24 cellular contexts compared by ENCODE assay signal in the genomic region with DNA sequence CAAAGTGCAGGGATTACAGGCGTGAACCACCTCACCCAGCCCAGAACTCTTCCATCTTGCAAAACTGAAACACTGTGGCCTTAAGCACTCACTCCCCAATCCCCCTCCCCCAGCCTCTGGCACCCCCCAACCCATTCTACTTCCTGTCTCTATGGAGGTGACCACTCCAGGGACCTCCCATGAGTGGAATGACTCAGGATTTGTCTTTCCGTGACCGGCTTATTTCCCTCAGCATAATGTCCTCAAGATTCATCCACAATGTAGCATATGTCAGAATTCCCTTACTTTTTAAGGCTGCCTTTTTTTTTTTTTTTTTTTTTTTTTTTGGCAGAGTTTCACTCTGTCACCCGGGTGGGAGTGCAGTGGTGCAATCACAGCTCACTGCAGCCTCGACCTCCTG. TPM values are rescaled to one million over a fixed set of nuclear protein-coding genes. Genes with fewer than 3 reads are reported as not detected.
A peak's percentile ranks its signal among the peaks of the same experiment; 100 is the strongest.
DNase-seq lines count a peak whose midpoint lies in the region; ATAC-seq and TF ChIP-seq lines count a peak whose summit lies in the region.
"Had no signal": no experiment of that assay in that cellular context is flagged by ENCODE, and none has a peak within 500 bp of the region (broad histone marks: within the 10 kb centered on the region; RNA-seq: fewer than 3 reads in every experiment).

No MANE protein-coding gene starts in this region.

- peak overlapping the region; percentile 86 to 94 (median 92) for H3K27ac ChIP-seq in upper lobe of left lung

- no peaks in the 10 kb centered on the region for H3K27me3 ChIP-seq in upper lobe of left lung

- WGBS in upper lobe of left lung, 2 donors: 45 to 59% methylated on average over 4 to 5 of the region's 5 CpGs

- TF ChIP-seq POLR2A in upper lobe of left lung (IDR thresholded peaks at IDR 0.05): no peak

- peaks cover 0 to 27% (median 16%) of the 10 kb centered on the region in 4 donors for H3K9me3 ChIP-seq in upper lobe of left lung

- peaks cover 30 to 49% (median 36%) of the 10 kb centered on the region in 4 donors for H3K4me1 ChIP-seq in upper lobe of left lung
- H3K4me1 ChIP-seq: A549 had no signal

- peak; percentile 29 for DNase-seq in EH (ENCODE audit: low read depth)
- DNase-seq in UCSD-AML1 (lab: John Stamatoyannopoulos, UW; ENCODE audit: unreplicated experiment): peak; percentile 26
- DNase-seq in fibroblast of the aortic adventitia (ENCODE audit: low read depth): peak; percentile 6
- DNase-seq in upper lobe of left lung: no peak
- DNase-seq in NCI-H1105 treated with DMSO at 0.1 percent for 48 hours (lab: John Stamatoyannopoulos, UW): no peak
- no peak for DNase-seq in SW 1271 (lab: John Stamatoyannopoulos, UW)
- DNase-seq: C1 segment of cervical spinal cord; CD8-positive, alpha-beta T cell; DMS 273 treated with DMSO at 0.1 percent for 48 hours; DMS79; H9; Kasumi-1; NCI-H1105; NCI-H2029; NCI-H446 treated with DMSO at 0.1 percent for 48 hours; NCI-H526; NCI-H82; SHP77 treated with DMSO at 0.1 percent for 48 hours had no signal

- ATAC-seq in upper lobe of left lung (ENCODE audit: low FRiP score in 2 of 2): no peak
- no peak for ATAC-seq in GM21529 (IDR thresholded peaks at IDR 0.05; ENCODE audit: unreplicated experiment)
- ATAC-seq: A549; CD8-positive, alpha-beta T cell; GM23338; HepG2 had no signal

- H3K36me3 ChIP-seq in upper lobe of left lung: peaks cover 0 to 6% (median 0%) of the 10 kb centered on the region in 4 donors

- no peak for TF ChIP-seq EP300 in upper lobe of left lung (IDR thresholded peaks at IDR 0.05)

- TF ChIP-seq CTCF in fibroblast of the aortic adventitia (IDR thresholded peaks at IDR 0.05; ENCODE audit: insufficient read depth, low read length): no peak
- no peak for TF ChIP-seq CTCF in upper lobe of left lung (IDR thresholded peaks at IDR 0.05)

- H3K4me3 ChIP-seq in fibroblast of the aortic adventitia (ENCODE audit: low read depth, low read length) (no peak overlapping the region), upper lobe of left lung (no peak overlapping the region)
- H3K4me3 ChIP-seq: A549, GM23338 had no signal

RNA-seq across cellular contexts. Expression of gene F2RL3, which starts 3.6 kb away (rescaled TPM):
- not detected in 2 replicates for total RNA-seq in fibroblast of the aortic adventitia (ENCODE audit: low replicate concordance)
- total RNA-seq in upper lobe of left lung: 100 to 1,000 TPM in 1 of 6 donors, 10 to 100 TPM in 4, 1 to 10 TPM in 1; 7.3 to 130 (median 23.2) TPM
- total RNA-seq: CD8-positive, alpha-beta T cell; GM23338; H9; HepG2; HT1080; M059J had no signal

RNA-seq across cellular contexts. Expression of gene SIN3B, which starts 56.0 kb away (rescaled TPM):
- total RNA-seq in fibroblast of the aortic adventitia (ENCODE audit: low replicate concordance): 19.1 and 19.9 TPM in 2 replicates
- 100 to 1,000 TPM in 2 of 6 donors, 10 to 100 TPM in 4; 38.2 to 385 (median 63.5) TPM for total RNA-seq in upper lobe of left lung

Comparison
In these comparisons a context has a peak if more than half of its experiments do, and no peak if none do; other contexts are left out.
1. DNase-seq: peak in EH (single experiment), UCSD-AML1 (single experiment) and fibroblast of the aortic adventitia (single experiment); none in upper lobe of left lung (0 of 2), NCI-H1105 treated with DMSO at 0.1 percent for 48 hours (single experiment) and SW 1271 (0 of 2).